ENCODE assay signal across 10 cellular contexts in the genomic region with DNA sequence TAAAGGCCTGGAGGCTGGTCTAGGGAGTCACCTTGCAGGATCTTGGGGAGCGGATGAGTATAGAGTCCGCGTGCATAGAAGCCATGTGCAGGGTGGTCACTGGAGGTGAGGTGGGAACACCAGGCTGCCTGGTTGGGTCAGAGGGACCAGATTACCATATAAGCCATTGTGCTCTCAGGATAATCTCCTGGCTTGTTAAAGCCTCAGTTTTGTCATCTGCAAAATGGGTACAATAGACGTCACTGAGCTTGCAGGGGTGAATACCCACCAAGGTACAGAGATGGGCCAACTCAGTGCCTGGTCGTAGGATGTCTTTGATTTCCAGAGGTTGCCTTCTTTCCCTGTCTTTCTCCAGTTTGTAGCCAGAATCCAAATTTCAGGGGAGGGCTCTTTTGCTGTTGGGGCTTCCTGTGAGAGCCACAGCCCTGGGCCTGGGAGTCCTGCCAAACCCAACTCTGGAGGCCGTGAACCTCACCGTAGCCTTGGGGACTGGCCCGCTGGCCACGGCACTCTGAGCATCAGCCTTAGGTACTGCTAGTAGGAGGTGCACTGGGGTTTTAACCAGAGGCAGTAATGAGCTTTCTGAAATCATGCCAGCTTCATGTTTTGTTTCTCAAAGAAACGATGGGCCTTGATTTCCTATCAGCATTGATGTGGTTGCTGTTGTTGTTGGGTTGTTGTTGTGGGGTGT. TPM values are rescaled to one million over a fixed set of nuclear protein-coding genes. Genes with fewer than 3 reads are reported as not detected.
DNase-seq lines count a peak whose midpoint lies in the region; ATAC-seq, FAIRE-seq and TF ChIP-seq lines count a peak whose summit lies in the region.
"Had no signal": no experiment of that assay in that cellular context is flagged by ENCODE, and none has a peak within 500 bp of the region (broad histone marks: within the 10 kb centered on the region; RNA-seq: fewer than 3 reads in every experiment).

No MANE protein-coding gene starts in this region.

- 41 to 53% (median 43%) methylated on average over 10 of the region's 10 CpGs for WGBS in heart left ventricle, 4 donors

- TF ChIP-seq CTCF in heart left ventricle (IDR thresholded peaks at IDR 0.05), result no peak

- H3K4me3 Mint-ChIP-seq in T-helper 17 cell, result peak overlapping the region; percentile 12
- H3K4me3 Mint-ChIP-seq: activated CD4-positive, alpha-beta T cell treated with anti-CD3 and anti-CD28 coated beads for 36 hours had no signal

- H2AFZ ChIP-seq in Karpas-422 (ENCODE audit: low read length), result no peak overlapping the region

- H3K36me3 Mint-ChIP-seq in T-helper 17 cell (ENCODE audit: low read depth), result no peaks in the 10 kb centered on the region

- H3K27ac ChIP-seq in heart left ventricle (peak overlapping the region in 11 of 12 donors; percentile 16 to 94 (median 50)), Karpas-422 (ENCODE audit: low read length) (no peak overlapping the region)

- peaks cover 59% of the 10 kb centered on the region for H3K4me1 Mint-ChIP-seq in T-helper 17 cell

- DNase-seq in ELR (ENCODE audit: low read depth) (peak; percentile 61), T-helper 17 cell (no peak), heart left ventricle (peak in 3 of 5 donors; percentile 58 to 79 (median 58)), sciatic nerve (ENCODE audit: low spot score) (peak; percentile 84), foreskin melanocyte (no peak), Karpas-422 (no peak), GM19239 (ENCODE audit: insufficient read length, low spot score) (no peak)
- DNase-seq in stimulated activated CD4-positive, alpha-beta T cell treated with anti-CD3 and anti-CD28 coated beads, Interleukin-2, amount 100 ng/mL, for 24 hours, result no peak
- DNase-seq: activated CD4-positive, alpha-beta T cell treated with anti-CD3 and anti-CD28 coated beads for 36 hours; GDM1 had no signal

- no peaks in the 10 kb centered on the region for H3K9me3 ChIP-seq in T-helper 17 cell (ENCODE audit: control insufficient read depth, low read length, poor library complexity, severe bottlenecking)
- H3K9me3 ChIP-seq in heart left ventricle, result no peaks in the 10 kb centered on the region
- H3K9me3 ChIP-seq in Karpas-422 (ENCODE audit: low read length), result no peaks in the 10 kb centered on the region

- H3K4me2 ChIP-seq in Karpas-422 (ENCODE audit: low read depth, low read length, poor library complexity, severe bottlenecking), result no peak overlapping the region

- H3K4me1 ChIP-seq in heart left ventricle (peaks cover 39 to 100% (median 83%) of the 10 kb centered on the region in 12 donors), Karpas-422 (ENCODE audit: low read length) (peaks cover 36% of the 10 kb centered on the region)

- intact Hi-C loops in heart left ventricle (cut with DNase I) (no loop called here), sciatic nerve (cut with DNase I) (no loop called here)

- no peak for TF ChIP-seq POLR2A in heart left ventricle (IDR thresholded peaks at IDR 0.05)

- H3K9me2 ChIP-seq in Karpas-422 (replicated peaks; ENCODE audit: insufficient read depth, low read length), result no peaks in the 10 kb centered on the region

- no peak for FAIRE-seq in GM19239 (lab: Jason Lieb, UNC)

- no peak overlapping the region for H3K4me3 ChIP-seq in heart left ventricle
- H3K4me3 ChIP-seq in Karpas-422 (ENCODE audit: low read length), result no peak overlapping the region

- no peaks in the 10 kb centered on the region for H3K79me2 ChIP-seq in Karpas-422 (ENCODE audit: low read length)

- no peak overlapping the region for H3K9ac ChIP-seq in Karpas-422 (ENCODE audit: low read length)

- H3K36me3 ChIP-seq in heart left ventricle, result peaks cover 0 to 3% (median 0%) of the 10 kb centered on the region in 9 donors
- H3K36me3 ChIP-seq in Karpas-422 (ENCODE audit: insufficient read depth, low read length), result no peaks in the 10 kb centered on the region

- ATAC-seq in T-helper 17 cell, result no peak
- peak in 1 of 4 donors; percentile 23 for ATAC-seq in heart left ventricle
- ATAC-seq in sciatic nerve, result peak; percentile 70
- ATAC-seq: activated CD4-positive, alpha-beta T cell treated with anti-CD3 and anti-CD28 coated beads for 36 hours had no signal

- H3K27me3 ChIP-seq in heart left ventricle, result no peaks in the 10 kb centered on the region
- H3K27me3 ChIP-seq in Karpas-422 (ENCODE audit: low read length), result no peaks in the 10 kb centered on the region

- H3K27ac Mint-ChIP-seq in T-helper 17 cell, result no peak overlapping the region
- H3K27ac Mint-ChIP-seq: activated CD4-positive, alpha-beta T cell treated with anti-CD3 and anti-CD28 coated beads for 36 hours had no signal

- no peaks in the 10 kb centered on the region for H3K27me3 Mint-ChIP-seq in T-helper 17 cell
- H3K27me3 Mint-ChIP-seq: activated CD4-positive, alpha-beta T cell treated with anti-CD3 and anti-CD28 coated beads for 36 hours had no signal

- H4K20me1 ChIP-seq in Karpas-422 (ENCODE audit: insufficient read depth, low read depth, low read length), result peaks cover 76% of the 10 kb centered on the region

RNA-seq across cellular contexts. Expression of gene ZMIZ1, which starts 35.6 kb away (rescaled TPM):
- total RNA-seq in T-helper 17 cell, result 10 to 100 TPM; 30.0 to 34.0 TPM
- total RNA-seq in heart left ventricle, result 10 to 100 TPM; 39.8 to 75.4 (median 50.5) TPM
- polyA plus RNA-seq in heart left ventricle, result 10 to 100 TPM; 19.7 to 45.7 TPM
- total RNA-seq in sciatic nerve, result 96.7 TPM
- 63.0 and 73.1 TPM in 2 replicates for total RNA-seq in Karpas-422 (2014; rRNA removed; shearing (Covaris generic); ENCODE audit: low replicate concordance)

Comparison
In these comparisons a context has a peak if more than half of its experiments do, and no peak if none do; other contexts are left out.
1. DNase-seq: peak in ELR (single experiment), heart left ventricle (3 of 5) and sciatic nerve (single experiment); none in T-helper 17 cell (0 of 3), foreskin melanocyte (single experiment), stimulated activated CD4-positive, alpha-beta T cell treated with anti-CD3 and anti-CD28 coated beads, Interleukin-2, amount 100 ng/mL, for 24 hours (0 of 2), Karpas-422 (single experiment) and GM19239 (single experiment).